In the genomic region with DNA sequence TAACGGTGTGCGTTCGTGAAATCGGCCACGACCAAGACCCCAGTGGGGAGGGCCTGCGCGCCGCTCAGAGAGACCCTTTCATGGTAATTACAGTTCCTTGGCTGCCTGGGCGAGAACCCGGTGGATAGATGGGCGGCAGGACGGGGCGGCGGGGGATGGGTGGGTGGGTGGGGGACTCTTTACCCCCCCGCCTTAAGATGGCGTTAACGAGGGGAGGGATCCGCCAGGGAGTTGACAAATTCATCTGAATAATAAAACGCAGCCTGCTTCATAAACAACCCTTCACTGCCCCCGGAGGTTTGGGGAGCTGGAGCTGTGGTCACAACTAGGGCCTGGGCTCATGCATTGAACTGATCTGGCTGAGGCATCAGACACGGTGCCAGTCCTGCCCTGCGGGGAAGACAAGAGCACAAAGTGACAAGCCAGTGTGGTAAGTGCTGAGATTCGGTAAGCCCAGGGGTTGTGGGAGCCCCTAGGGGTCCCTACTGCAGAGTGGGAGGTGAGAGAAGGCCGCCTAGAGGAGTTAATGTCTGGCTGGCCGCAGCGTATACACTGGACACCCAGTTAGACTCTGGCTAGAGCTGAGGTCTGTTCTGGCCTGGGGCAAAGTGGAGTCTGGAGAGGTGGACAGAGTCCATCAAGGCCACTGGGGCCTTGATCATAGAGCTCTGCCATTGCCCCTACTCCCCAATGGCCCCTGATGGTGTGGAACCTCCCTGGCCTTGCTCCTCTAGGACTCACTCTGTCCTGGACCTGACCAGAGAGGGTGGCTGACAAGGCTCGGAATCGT, we compare ENCODE assay signal across 1 cellular context.
TF ChIP-seq lines count a peak whose summit lies in the region.

No MANE protein-coding gene starts in this region.

TF ChIP-seq in H1, 55 proteins besides CTCF, POLR2A, EP300 and RAD21:
- TF ChIP-seq TBP (IDR thresholded peaks at IDR 0.05; ENCODE audit: low read depth, low read length) (no peak), SP4 (IDR thresholded peaks at IDR 0.05; ENCODE audit: low read length) (no peak), BRCA1 (IDR thresholded peaks at IDR 0.05; ENCODE audit: low read depth, low read length) (no peak), TAF7 (optimal IDR thresholded peaks at IDR 0.05; ENCODE audit: borderline replicate concordance, low read depth, low read length) (no peak), RFX5 (IDR thresholded peaks at IDR 0.05; ENCODE audit: borderline replicate concordance, low read depth, low read length) (no peak), FOSL1 (IDR thresholded peaks at IDR 0.05; ENCODE audit: insufficient read depth, low read depth, low read length) (no peak), ATF3 (IDR thresholded peaks at IDR 0.05; ENCODE audit: insufficient read depth, low read depth, low read length) (no peak), ZNF274 (IDR thresholded peaks at IDR 0.05; ENCODE audit: borderline replicate concordance, extremely low read depth, low read length) (no peak), POU5F1 (IDR thresholded peaks at IDR 0.05; ENCODE audit: low read depth, low read length) (no peak), BCL11A (IDR thresholded peaks at IDR 0.05; ENCODE audit: low read depth in 2 of 2, low read length in 2 of 2) (no peak), TEAD4 (IDR thresholded peaks at IDR 0.05; ENCODE audit: low read depth, low read length) (no peak), CEBPB (IDR thresholded peaks at IDR 0.05; ENCODE audit: low read depth, low read length) (no peak), CHD2 (IDR thresholded peaks at IDR 0.05; ENCODE audit: low read length) (no peak), NANOG (IDR thresholded peaks at IDR 0.05; ENCODE audit: insufficient read depth, low read depth, low read length, poor library complexity, severe bottlenecking) (no peak), RXRA (IDR thresholded peaks at IDR 0.05; ENCODE audit: insufficient read depth, low read depth, low read length) (no peak), CREB1 (IDR thresholded peaks at IDR 0.05) (no peak), NRF1 (IDR thresholded peaks at IDR 0.05; ENCODE audit: low read depth, low read length) (no peak), USF2 (IDR thresholded peaks at IDR 0.05; ENCODE audit: low read length) (no peak), CBX8 (IDR thresholded peaks at IDR 0.05; ENCODE audit: borderline replicate concordance, low read depth, low read length) (no peak)
- TF ChIP-seq, protein P1, sequence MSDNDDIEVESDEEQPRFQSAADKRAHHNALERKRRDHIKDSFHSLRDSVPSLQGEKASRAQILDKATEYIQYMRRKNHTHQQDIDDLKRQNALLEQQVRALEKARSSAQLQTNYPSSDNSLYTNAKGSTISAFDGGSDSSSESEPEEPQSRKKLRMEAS (IDR thresholded peaks at IDR 0.05), result no peak
